In the genomic region with DNA sequence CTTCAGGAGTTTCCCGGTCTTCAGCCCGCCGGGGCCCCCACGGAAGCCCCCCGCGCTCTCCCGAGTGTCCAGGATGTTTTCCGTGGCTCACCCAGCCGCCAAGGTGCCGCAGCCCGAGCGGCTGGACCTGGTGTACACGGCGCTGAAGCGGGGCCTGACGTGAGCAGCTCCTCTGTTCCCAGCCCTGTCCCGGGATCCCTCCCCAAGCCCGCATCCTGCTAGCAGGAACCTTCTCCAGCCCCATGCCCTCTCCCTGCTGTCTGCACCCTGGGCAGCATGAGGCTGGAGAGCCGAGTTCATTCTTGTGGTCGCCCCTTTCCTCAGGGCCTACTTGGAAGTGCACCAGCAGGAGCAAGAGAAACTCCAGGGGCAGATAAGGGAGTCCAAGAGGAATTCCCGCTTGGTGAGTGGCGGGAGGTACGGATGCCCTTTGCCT, we compare ENCODE assay signal across 6 cellular contexts.
A peak's percentile ranks its signal among the peaks of the same experiment; 100 is the strongest.
DNase-seq lines count a peak whose midpoint lies in the region; ATAC-seq and TF ChIP-seq lines count a peak whose summit lies in the region.

No MANE protein-coding gene starts in this region.

- H3K4me2 ChIP-seq in parathyroid adenoma (ENCODE audit: low read length): no peak overlapping the region

- H3K27ac ChIP-seq in HUES6 (ENCODE audit: low read depth, low read length): no peak overlapping the region
- peak overlapping the region; percentile 68 to 87 for H3K27ac ChIP-seq in coronary artery
- H3K27ac ChIP-seq in parathyroid adenoma: peak overlapping the region; percentile 15

- peak overlapping the region; percentile 45 for H3K9ac ChIP-seq in HUES6 (ENCODE audit: low read length)
- no peak overlapping the region for H3K9ac ChIP-seq in parathyroid adenoma

- H3K4me3 ChIP-seq in HUES6 (ENCODE audit: low read depth, low read length) (peak overlapping the region; percentile 76), coronary artery (peak overlapping the region; percentile 82), parathyroid adenoma (ENCODE audit: low read depth, low read length) (no peak overlapping the region)

- DNase-seq in coronary artery (ENCODE audit: low spot score): peak; percentile 71
- no peak for DNase-seq in NCI-H1436 (lab: John Stamatoyannopoulos, UW)
- DNase-seq in NCI-H446 (lab: John Stamatoyannopoulos, UW): no peak

- ATAC-seq in GM21528 (IDR thresholded peaks at IDR 0.05; ENCODE audit: low FRiP score, unreplicated experiment): no peak

- H3K4me1 ChIP-seq in HUES6 (ENCODE audit: control insufficient read depth, insufficient read depth, low read length) (peaks cover 15% of the 10 kb centered on the region; the same call in 1 of the 2 replicates), parathyroid adenoma (peaks cover 5% of the 10 kb centered on the region)

- H3K9me3 ChIP-seq in HUES6 (ENCODE audit: control insufficient read depth, insufficient read depth, low read depth, low read length) (no peaks in the 10 kb centered on the region), parathyroid adenoma (ENCODE audit: control insufficient read depth, low read length) (no peaks in the 10 kb centered on the region)

- H3K79me2 ChIP-seq in parathyroid adenoma: peaks cover 4% of the 10 kb centered on the region

- peaks cover 36% of the 10 kb centered on the region for H3K36me3 ChIP-seq in HUES6 (ENCODE audit: control insufficient read depth, insufficient read depth, low read length)
- H3K36me3 ChIP-seq in parathyroid adenoma (ENCODE audit: control insufficient read depth, insufficient read depth, low read length): no peaks in the 10 kb centered on the region

- no peak overlapping the region for H2AFZ ChIP-seq in parathyroid adenoma

- H3K27me3 ChIP-seq in HUES6 (ENCODE audit: control insufficient read depth, insufficient read depth, low read length): peaks cover 46% of the 10 kb centered on the region
- H3K27me3 ChIP-seq in parathyroid adenoma (ENCODE audit: control insufficient read depth, insufficient read depth, low read length): no peaks in the 10 kb centered on the region

- no peak for TF ChIP-seq CTCF in coronary artery (IDR thresholded peaks at IDR 0.05)
- no peak for TF ChIP-seq CTCF in parathyroid adenoma (IDR thresholded peaks at IDR 0.05)
